In the genomic region with DNA sequence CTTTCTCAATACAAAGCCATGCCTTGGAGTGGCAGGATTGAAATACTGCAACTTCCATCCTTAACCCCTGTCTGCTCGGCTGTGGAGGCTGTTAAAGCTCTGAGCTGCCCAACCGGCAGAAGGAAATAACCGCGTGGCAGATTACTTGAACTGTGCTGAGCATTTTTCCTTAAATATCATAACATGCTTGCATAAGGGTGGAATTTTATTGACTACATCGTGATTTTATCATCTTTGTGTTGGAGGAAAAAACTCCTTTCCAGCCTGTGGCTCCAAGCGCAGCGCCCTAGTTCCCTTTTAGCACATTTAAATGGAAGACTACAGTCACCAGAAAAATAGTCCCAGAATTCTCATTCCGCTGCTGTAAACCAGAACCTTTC, we compare ENCODE assay signal across 17 cellular contexts. TPM values are rescaled to one million over a fixed set of nuclear protein-coding genes. Genes with fewer than 3 reads are reported as not detected.
DNase-seq lines count a peak whose midpoint lies in the region; ATAC-seq, FAIRE-seq and TF ChIP-seq lines count a peak whose summit lies in the region.
"Had no signal": no experiment of that assay in that cellular context is flagged by ENCODE, and none has a peak within 500 bp of the region (broad histone marks: within the 10 kb centered on the region; RNA-seq: fewer than 3 reads in every experiment).

No MANE protein-coding gene starts in this region.

- ATAC-seq in HG03196 (IDR thresholded peaks at IDR 0.05; ENCODE audit: unreplicated experiment) (no peak), GM18505 (IDR thresholded peaks at IDR 0.05; ENCODE audit: unreplicated experiment) (no peak)

- TF ChIP-seq CTCF in brain microvascular endothelial cell (IDR thresholded peaks at IDR 0.05; ENCODE audit: low read depth, low read length, missing control alignments), result no peak
- TF ChIP-seq CTCF in kidney (IDR thresholded peaks at IDR 0.05; ENCODE audit: borderline replicate concordance, extremely low read depth, insufficient read depth), result no peak

- H3K4me3 ChIP-seq in brain microvascular endothelial cell (ENCODE audit: low read depth, low read length) (peak overlapping the region; percentile 83), kidney (ENCODE audit: low read length in 2 of 2) (peak overlapping the region; percentile 51 to 53), subcutaneous abdominal adipose tissue (ENCODE audit: low read depth in 1 of 5, low read length in 5 of 5) (peak overlapping the region in 3 of 5 donors; percentile 49 to 68 (median 59))

- POLR2A ChIA-PET in activated CD4-positive, alpha-beta T cell treated with anti-CD3 and anti-CD28 coated beads, Interleukin-2, amount 10 ng/mL, durations not matched to agents 7 days and 5 days (lab: Charles Lee), result no interaction called here

- in situ Hi-C loops in brain microvascular endothelial cell (cut with HindIII; ENCODE audit: low pct_ligation_motif_present, low sequenced_read_pairs), result no loop called here

- peak; percentile 37 for DNase-seq in activated CD4-positive, alpha-beta T cell treated with anti-CD3 and anti-CD28 coated beads, Interleukin-2, amount 10 ng/mL, durations not matched to agents 24 days and 14 days
- no peak for DNase-seq in activated CD4-positive, alpha-beta T cell treated with anti-CD3 and anti-CD28 coated beads, Interleukin-2, amount 10 ng/mL, durations not matched to agents 7 days and 5 days
- DNase-seq in brain microvascular endothelial cell, result peak; percentile 50
- DNase-seq in kidney, result no peak
- DNase-seq in cerebellum (ENCODE audit: low spot score), result no peak
- DNase-seq: activated T-cell treated with anti-CD3 and anti-CD28 coated beads, Interleukin-2, amount 50 U/mL, for 24 hours; effector CD4-positive, alpha-beta T cell; Karpas-422; mammary epithelial cell; NCI-H510A; stimulated activated CD4-positive, alpha-beta T cell treated with anti-CD3 and anti-CD28 coated beads, Interleukin-2, amount 100 ng/mL, for 48 hours had no signal

- no peak for FAIRE-seq in kidney (lab: Jason Lieb, UNC)
- FAIRE-seq: A204.1 had no signal

- no peaks in the 10 kb centered on the region for H3K27me3 ChIP-seq in brain microvascular endothelial cell (replicated peaks)
- peaks cover 24 to 42% (median 33%) of the 10 kb centered on the region in 5 donors for H3K27me3 ChIP-seq in subcutaneous abdominal adipose tissue (ENCODE audit: control insufficient read depth in 5 of 5, insufficient read depth in 4 of 5, low read length in 5 of 5)
- H3K27me3 ChIP-seq: thyroid gland had no signal

- no peaks in the 10 kb centered on the region for H3K9me3 Mint-ChIP-seq in activated CD4-positive, alpha-beta T cell treated with anti-CD3 and anti-CD28 coated beads, Interleukin-2, amount 10 ng/mL, durations not matched to agents 24 days and 14 days
- no peaks in the 10 kb centered on the region for H3K9me3 Mint-ChIP-seq in activated CD4-positive, alpha-beta T cell treated with anti-CD3 and anti-CD28 coated beads, Interleukin-2, amount 10 ng/mL, durations not matched to agents 7 days and 5 days
- H3K9me3 Mint-ChIP-seq: activated T-cell treated with anti-CD3 and anti-CD28 coated beads, Interleukin-2, amount 50 U/mL, for 24 hours had no signal

- peaks cover 1% of the 10 kb centered on the region for H3K36me3 Mint-ChIP-seq in activated CD4-positive, alpha-beta T cell treated with anti-CD3 and anti-CD28 coated beads, Interleukin-2, amount 10 ng/mL, durations not matched to agents 24 days and 14 days (ENCODE audit: low read depth)
- H3K36me3 Mint-ChIP-seq in activated CD4-positive, alpha-beta T cell treated with anti-CD3 and anti-CD28 coated beads, Interleukin-2, amount 10 ng/mL, durations not matched to agents 7 days and 5 days (ENCODE audit: low read depth), result peaks cover 4% of the 10 kb centered on the region

- H3K9ac ChIP-seq in kidney (ENCODE audit: low read length in 2 of 2), result no peak overlapping the region
- no peak overlapping the region for H3K9ac ChIP-seq in subcutaneous abdominal adipose tissue (ENCODE audit: low read length in 5 of 5)

- no peak overlapping the region for H3K27ac Mint-ChIP-seq in activated CD4-positive, alpha-beta T cell treated with anti-CD3 and anti-CD28 coated beads, Interleukin-2, amount 10 ng/mL, durations not matched to agents 24 days and 14 days
- H3K27ac Mint-ChIP-seq in activated CD4-positive, alpha-beta T cell treated with anti-CD3 and anti-CD28 coated beads, Interleukin-2, amount 10 ng/mL, durations not matched to agents 7 days and 5 days, result no peak overlapping the region
- H3K27ac Mint-ChIP-seq: activated T-cell treated with anti-CD3 and anti-CD28 coated beads, Interleukin-2, amount 50 U/mL, for 24 hours had no signal

- H3K4me3 Mint-ChIP-seq in activated CD4-positive, alpha-beta T cell treated with anti-CD3 and anti-CD28 coated beads, Interleukin-2, amount 10 ng/mL, durations not matched to agents 24 days and 14 days, result no peak overlapping the region
- H3K4me3 Mint-ChIP-seq in activated CD4-positive, alpha-beta T cell treated with anti-CD3 and anti-CD28 coated beads, Interleukin-2, amount 10 ng/mL, durations not matched to agents 7 days and 5 days, result no peak overlapping the region
- H3K4me3 Mint-ChIP-seq: activated T-cell treated with anti-CD3 and anti-CD28 coated beads, Interleukin-2, amount 50 U/mL, for 24 hours had no signal

- peak overlapping the region; percentile 56 for H3K27ac ChIP-seq in brain microvascular endothelial cell
- no peak overlapping the region for H3K27ac ChIP-seq in kidney (ENCODE audit: low read depth in 2 of 2, low read length in 2 of 2)
- H3K27ac ChIP-seq in subcutaneous abdominal adipose tissue (ENCODE audit: low read depth, low read length), result no peak overlapping the region
- H3K27ac ChIP-seq: thyroid gland had no signal

- TF ChIP-seq POLR2A in GM18505 (IDR thresholded peaks at IDR 0.05; ENCODE audit: borderline replicate concordance, extremely low read depth, insufficient read depth, insufficient read length), result no peak

- intact Hi-C loops in activated CD4-positive, alpha-beta T cell treated with anti-CD3 and anti-CD28 coated beads, Interleukin-2, amount 10 ng/mL, durations not matched to agents 24 days and 14 days (cut with micrococcal nuclease), result no loop called here
- intact Hi-C loops in kidney (cut with DNase I), result no loop called here

- H3K27me3 Mint-ChIP-seq in activated CD4-positive, alpha-beta T cell treated with anti-CD3 and anti-CD28 coated beads, Interleukin-2, amount 10 ng/mL, durations not matched to agents 24 days and 14 days, result peaks cover 69% of the 10 kb centered on the region
- peaks cover 65% of the 10 kb centered on the region for H3K27me3 Mint-ChIP-seq in activated CD4-positive, alpha-beta T cell treated with anti-CD3 and anti-CD28 coated beads, Interleukin-2, amount 10 ng/mL, durations not matched to agents 7 days and 5 days

- H3K4me1 ChIP-seq in kidney (ENCODE audit: control insufficient read depth in 1 of 2, insufficient read depth in 1 of 2, low read depth in 1 of 2, low read length in 2 of 2) (peaks cover 6 to 10% of the 10 kb centered on the region in 2 donors), subcutaneous abdominal adipose tissue (ENCODE audit: control insufficient read depth in 5 of 5, insufficient read depth in 5 of 5, low read length in 5 of 5) (peaks cover 13 to 36% (median 31%) of the 10 kb centered on the region in 5 donors)

- no peaks in the 10 kb centered on the region for H3K36me3 ChIP-seq in brain microvascular endothelial cell (replicated peaks)
- H3K36me3 ChIP-seq in kidney (ENCODE audit: control insufficient read depth in 1 of 2, insufficient read depth in 2 of 2, low read length in 2 of 2), result no peaks in the 10 kb centered on the region
- H3K36me3 ChIP-seq in subcutaneous abdominal adipose tissue (ENCODE audit: control insufficient read depth in 5 of 5, insufficient read depth in 5 of 5, low read length in 5 of 5), result no peaks in the 10 kb centered on the region
- H3K36me3 ChIP-seq: thyroid gland had no signal

- peaks cover 12% of the 10 kb centered on the region for H3K4me1 Mint-ChIP-seq in activated CD4-positive, alpha-beta T cell treated with anti-CD3 and anti-CD28 coated beads, Interleukin-2, amount 10 ng/mL, durations not matched to agents 24 days and 14 days
- peaks cover 16% of the 10 kb centered on the region for H3K4me1 Mint-ChIP-seq in activated CD4-positive, alpha-beta T cell treated with anti-CD3 and anti-CD28 coated beads, Interleukin-2, amount 10 ng/mL, durations not matched to agents 7 days and 5 days

- H3K9me3 ChIP-seq in kidney (ENCODE audit: control insufficient read depth in 1 of 2, low read length in 2 of 2) (no peaks in the 10 kb centered on the region), subcutaneous abdominal adipose tissue (ENCODE audit: control insufficient read depth in 5 of 5, low read length in 5 of 5) (no peaks in the 10 kb centered on the region)
- H3K9me3 ChIP-seq: thyroid gland had no signal

- CTCF ChIA-PET in activated CD4-positive, alpha-beta T cell treated with anti-CD3 and anti-CD28 coated beads, Interleukin-2, amount 10 ng/mL, durations not matched to agents 7 days and 5 days (lab: Charles Lee), result no interaction called here

RNA-seq across cellular contexts. Expression of gene SHC3, which starts 1.6 kb away (rescaled TPM):
- total RNA-seq in activated CD4-positive, alpha-beta T cell treated with anti-CD3 and anti-CD28 coated beads, Interleukin-2, amount 10 ng/mL, durations not matched to agents 24 days and 14 days, result not detected in 2 replicates
- total RNA-seq in activated CD4-positive, alpha-beta T cell treated with anti-CD3 and anti-CD28 coated beads, Interleukin-2, amount 10 ng/mL, durations not matched to agents 7 days and 5 days, result not detected
- total RNA-seq in kidney (1.5 TPM), cerebellum (28.3 TPM)
- polyA plus RNA-seq in kidney (ENCODE audit: insufficient read depth, low read depth, low replicate concordance), result 0.95 TPM
- total RNA-seq: T-helper 2 cell treated with Interferon-gamma antibody and Interleukin-4, amounts not matched to agents 100 ng/mL and 5 ng/mL, for 36 hours had no signal
- polyA plus RNA-seq: mammary epithelial cell had no signal

Comparison
In these comparisons a context has a peak if more than half of its experiments do, and no peak if none do; other contexts are left out.
1. DNase-seq: peak in activated CD4-positive, alpha-beta T cell treated with anti-CD3 and anti-CD28 coated beads, Interleukin-2, amount 10 ng/mL, durations not matched to agents 24 days and 14 days (single experiment) and brain microvascular endothelial cell (single experiment); none in activated CD4-positive, alpha-beta T cell treated with anti-CD3 and anti-CD28 coated beads, Interleukin-2, amount 10 ng/mL, durations not matched to agents 7 days and 5 days (single experiment), kidney (single experiment) and cerebellum (single experiment).
2. RNA of gene SHC3, which starts 1.6 kb away (total RNA-seq): 28.3 TPM in cerebellum (single experiment); 1.5 TPM in kidney (single experiment), not detected in activated CD4-positive, alpha-beta T cell treated with anti-CD3 and anti-CD28 coated beads, Interleukin-2, amount 10 ng/mL, durations not matched to agents 24 days and 14 days and not detected in activated CD4-positive, alpha-beta T cell treated with anti-CD3 and anti-CD28 coated beads, Interleukin-2, amount 10 ng/mL, durations not matched to agents 7 days and 5 days; every median in the first group is over 10 times any median in the second.
3. Peak in every context shown above with its lines, with median percentiles within 50 percentile points of each other: H3K4me3 ChIP-seq.